Comparison of ENCODE assay signal across 7 cellular contexts in genomic region chr6:35024601-35025054, GRCh38.
A peak's percentile ranks its signal among the peaks of the same experiment; 100 is the strongest.
DNase-seq lines count a peak whose midpoint lies in the region; ATAC-seq and FAIRE-seq lines count a peak whose summit lies in the region.

No MANE protein-coding gene starts in this region.

- H3K4me1 Mint-ChIP-seq in naive thymus-derived CD8-positive, alpha-beta T cell, result peaks cover 0 to 3% (median under 1%) of the 10 kb centered on the region in 4 donors

- peak; percentile 73 for DNase-seq in SK-MEL-5 (ENCODE audit: low read depth, low spot score)
- peak in 35 of 42 donors; percentile 33 to 84 (median 57) for DNase-seq in head of caudate nucleus
- DNase-seq in GM19239 (ENCODE audit: insufficient read length, low spot score), result no peak
- DNase-seq in naive thymus-derived CD8-positive, alpha-beta T cell, result no peak

- in situ Hi-C loops in SK-MEL-5 (cut with HindIII; ENCODE audit: low pct_unique_long_range_greater_than_20kb, low sequenced_read_pairs), result no loop called here

- H3K27ac Mint-ChIP-seq in naive thymus-derived CD8-positive, alpha-beta T cell, result no peak overlapping the region

- H3K4me3 Mint-ChIP-seq in naive thymus-derived CD8-positive, alpha-beta T cell, result no peak overlapping the region

- POLR2A ChIA-PET in naive thymus-derived CD8-positive, alpha-beta T cell (lab: Charles Lee), result no interaction called here

- H3K9me3 ChIP-seq in HUES48 (ENCODE audit: control insufficient read depth, insufficient read depth, low read length), result no peaks in the 10 kb centered on the region

- H3K4me3 ChIP-seq in HUES48 (ENCODE audit: low read depth, low read length), result 0 out of 2 replicates have a peak overlapping the region, but pooled peaks have one; percentile 27
- H3K4me3 ChIP-seq in rectal smooth muscle tissue (ENCODE audit: low read length), result no peak overlapping the region

- H3K27ac ChIP-seq in HUES48 (ENCODE audit: low read depth, low read length) (peak overlapping the region; percentile 87), rectal smooth muscle tissue (ENCODE audit: low read depth, low read length) (peak overlapping the region; percentile 47)

- H3K36me3 ChIP-seq in HUES48 (ENCODE audit: control insufficient read depth, insufficient read depth, low read length) (no peaks in the 10 kb centered on the region), rectal smooth muscle tissue (ENCODE audit: control insufficient read depth, insufficient read depth, low read length) (no peaks in the 10 kb centered on the region)

- no peaks in the 10 kb centered on the region for H3K9me3 Mint-ChIP-seq in naive thymus-derived CD8-positive, alpha-beta T cell

- no peak for ATAC-seq in GM18867 (IDR thresholded peaks at IDR 0.05; ENCODE audit: unreplicated experiment)
- no peak for ATAC-seq in naive thymus-derived CD8-positive, alpha-beta T cell

- intact Hi-C loops in head of caudate nucleus (cut with DNase I), result no loop called here

- H3K4me1 ChIP-seq in HUES48 (ENCODE audit: control insufficient read depth, insufficient read depth, low read length) (peaks cover 72% of the 10 kb centered on the region), rectal smooth muscle tissue (ENCODE audit: control insufficient read depth, insufficient read depth, low read length) (peaks cover 61% of the 10 kb centered on the region)

- H3K9ac ChIP-seq in HUES48 (ENCODE audit: low read depth, low read length) (0 out of 2 replicates have a peak overlapping the region, but pooled peaks have one; percentile 21), rectal smooth muscle tissue (ENCODE audit: low read length) (no peak overlapping the region)

- peaks cover 4 to 20% (median 11%) of the 10 kb centered on the region in 3 donors for H3K36me3 Mint-ChIP-seq in naive thymus-derived CD8-positive, alpha-beta T cell

- no peaks in the 10 kb centered on the region for H3K27me3 Mint-ChIP-seq in naive thymus-derived CD8-positive, alpha-beta T cell

- FAIRE-seq in GM19239 (lab: Jason Lieb, UNC), result no peak

- H3K27me3 ChIP-seq in HUES48 (ENCODE audit: control insufficient read depth, insufficient read depth, low read length) (no peaks in the 10 kb centered on the region), rectal smooth muscle tissue (ENCODE audit: control insufficient read depth, insufficient read depth, low read length) (no peaks in the 10 kb centered on the region)

Comparison
In these comparisons a context has a peak if more than half of its experiments do, and no peak if none do; other contexts are left out.
1. DNase-seq: peak in SK-MEL-5 (single experiment) and head of caudate nucleus (35 of 42); none in GM19239 (single experiment) and naive thymus-derived CD8-positive, alpha-beta T cell (0 of 10).